ENCODE assay signal across 8 cellular contexts in genomic region chr17:49390548-49391324, GRCh38. TPM values are rescaled to one million over a fixed set of nuclear protein-coding genes. Genes with fewer than 3 reads are reported as not detected.
DNase-seq lines count a peak whose midpoint lies in the region; ATAC-seq and TF ChIP-seq lines count a peak whose summit lies in the region.

No MANE protein-coding gene starts in this region.

- H4K20me1 ChIP-seq in SU-DHL-6 (ENCODE audit: low read depth, low read length): no peaks in the 10 kb centered on the region

- H3K27me3 Mint-ChIP-seq in activated T-cell treated with anti-CD3 and anti-CD28 coated beads, Interleukin-2, amount 50 U/mL, for 4 hours (ENCODE audit: low read depth): no peaks in the 10 kb centered on the region

- H3K4me3 Mint-ChIP-seq in activated T-cell treated with anti-CD3 and anti-CD28 coated beads, Interleukin-2, amount 50 U/mL, for 4 hours: peak overlapping the region; percentile 72
- peak overlapping the region; percentile 69 for H3K4me3 Mint-ChIP-seq in stimulated activated effector memory CD8-positive, alpha-beta T cell treated with anti-CD3 and anti-CD28 coated beads, Interleukin-12 subunit alpha, Interleukin-12 subunit beta, amount 100 ng/mL, for 72 hours

- peak overlapping the region; percentile 99 for H3K27ac Mint-ChIP-seq in stimulated activated effector memory CD8-positive, alpha-beta T cell treated with anti-CD3 and anti-CD28 coated beads, Interleukin-12 subunit alpha, Interleukin-12 subunit beta, amount 100 ng/mL, for 72 hours

- H3K4me1 Mint-ChIP-seq in activated T-cell treated with anti-CD3 and anti-CD28 coated beads, Interleukin-2, amount 50 U/mL, for 4 hours (ENCODE audit: low read depth): peaks cover 65% of the 10 kb centered on the region
- H3K4me1 Mint-ChIP-seq in stimulated activated effector memory CD8-positive, alpha-beta T cell treated with anti-CD3 and anti-CD28 coated beads, Interleukin-12 subunit alpha, Interleukin-12 subunit beta, amount 100 ng/mL, for 72 hours: peaks cover 70% of the 10 kb centered on the region

- no peak overlapping the region for H3K4me3 ChIP-seq in SU-DHL-6 (ENCODE audit: insufficient read depth, low read length, poor library complexity, severe bottlenecking)

- H3K36me3 Mint-ChIP-seq in activated T-cell treated with anti-CD3 and anti-CD28 coated beads, Interleukin-2, amount 50 U/mL, for 4 hours (ENCODE audit: insufficient read depth): no peaks in the 10 kb centered on the region
- H3K36me3 Mint-ChIP-seq in stimulated activated effector memory CD8-positive, alpha-beta T cell treated with anti-CD3 and anti-CD28 coated beads, Interleukin-12 subunit alpha, Interleukin-12 subunit beta, amount 100 ng/mL, for 72 hours: peaks cover 12% of the 10 kb centered on the region

- no peaks in the 10 kb centered on the region for H3K9me3 ChIP-seq in SU-DHL-6 (ENCODE audit: insufficient read depth, low read length)

- H3K9me3 Mint-ChIP-seq in activated T-cell treated with anti-CD3 and anti-CD28 coated beads, Interleukin-2, amount 50 U/mL, for 4 hours: no peaks in the 10 kb centered on the region
- H3K9me3 Mint-ChIP-seq in stimulated activated effector memory CD8-positive, alpha-beta T cell treated with anti-CD3 and anti-CD28 coated beads, Interleukin-12 subunit alpha, Interleukin-12 subunit beta, amount 100 ng/mL, for 72 hours: no peaks in the 10 kb centered on the region

- no peaks in the 10 kb centered on the region for H3K9me2 ChIP-seq in SU-DHL-6 (replicated peaks; ENCODE audit: insufficient read depth, low read length)

- peak overlapping the region; percentile 94 for H2AFZ ChIP-seq in SU-DHL-6 (ENCODE audit: low read depth, low read length, severe bottlenecking)

- no peak for ATAC-seq in activated T-cell treated with anti-CD3 and anti-CD28 coated beads, Interleukin-2, amount 50 U/mL, for 4 hours
- ATAC-seq in stimulated activated effector memory CD8-positive, alpha-beta T cell treated with anti-CD3 and anti-CD28 coated beads, Interleukin-12 subunit alpha, Interleukin-12 subunit beta, amount 100 ng/mL, for 72 hours: peak; percentile 1
- no peak for ATAC-seq in GM18502 (IDR thresholded peaks at IDR 0.05; ENCODE audit: poor library complexity, unreplicated experiment)

- peak overlapping the region; percentile 35 for H3K4me2 ChIP-seq in SU-DHL-6 (ENCODE audit: low read depth, low read length, poor library complexity, severe bottlenecking)

- H3K27ac ChIP-seq in SU-DHL-6 (ENCODE audit: low read depth, low read length): no peak overlapping the region

- H3K36me3 ChIP-seq in SU-DHL-6 (ENCODE audit: low read length): no peaks in the 10 kb centered on the region

- peak overlapping the region; percentile 17; the same call in 1 of the 2 replicates for H3K9ac ChIP-seq in SU-DHL-6 (ENCODE audit: low read length)

- no peaks in the 10 kb centered on the region for H3K27me3 ChIP-seq in SU-DHL-6 (ENCODE audit: low read length)

- DNase-seq in activated T-cell treated with anti-CD3 and anti-CD28 coated beads, Interleukin-2, amount 50 U/mL, for 4 hours: no peak
- DNase-seq in activated T-cell treated with anti-CD3 and anti-CD28 coated beads for 4 hours (no peak), cardiac septum (ENCODE audit: low spot score) (peak; percentile 77), LoVo (ENCODE audit: low spot score) (no peak), NCI-H526 treated with DMSO at 0.1 percent for 48 hours (lab: John Stamatoyannopoulos, UW) (no peak)
- peak in 1 of 2 donors; percentile 61 for DNase-seq in stimulated activated effector memory CD8-positive, alpha-beta T cell treated with anti-CD3 and anti-CD28 coated beads, Interleukin-12 subunit alpha, Interleukin-12 subunit beta, amount 100 ng/mL, for 72 hours (ENCODE audit: low spot score in 2 of 2)

- TF ChIP-seq CTCF in SU-DHL-6 (IDR thresholded peaks at IDR 0.05; ENCODE audit: insufficient read depth, low read length, poor library complexity, severe bottlenecking): no peak

- no peaks in the 10 kb centered on the region for H3F3A ChIP-seq in SU-DHL-6 (ENCODE audit: insufficient read depth)

- intact Hi-C loops in cardiac septum (cut with DNase I): loop anchor here (10.0 kb wide), 1 partner anchor 206 kb away; no protein-coding TSS in a partner anchor

- H3K79me2 ChIP-seq in SU-DHL-6 (ENCODE audit: insufficient read depth, low read length): no peaks in the 10 kb centered on the region

RNA-seq across cellular contexts. Expression of gene PHB1, which starts 23.9 kb away (rescaled TPM):
- total RNA-seq in activated T-cell treated with anti-CD3 and anti-CD28 coated beads, Interleukin-2, amount 50 U/mL, for 4 hours: 100 to 1,000 TPM; 549 to 631 (median 628) TPM
- 161 TPM for total RNA-seq in cardiac septum

RNA-seq across cellular contexts. Expression of gene ZNF652, which starts 28.7 kb away (rescaled TPM):
- 1 to 10 TPM; 2.8 to 3.2 (median 3.1) TPM for total RNA-seq in activated T-cell treated with anti-CD3 and anti-CD28 coated beads, Interleukin-2, amount 50 U/mL, for 4 hours
- total RNA-seq in cardiac septum: 22.3 TPM
